In the genomic region with DNA sequence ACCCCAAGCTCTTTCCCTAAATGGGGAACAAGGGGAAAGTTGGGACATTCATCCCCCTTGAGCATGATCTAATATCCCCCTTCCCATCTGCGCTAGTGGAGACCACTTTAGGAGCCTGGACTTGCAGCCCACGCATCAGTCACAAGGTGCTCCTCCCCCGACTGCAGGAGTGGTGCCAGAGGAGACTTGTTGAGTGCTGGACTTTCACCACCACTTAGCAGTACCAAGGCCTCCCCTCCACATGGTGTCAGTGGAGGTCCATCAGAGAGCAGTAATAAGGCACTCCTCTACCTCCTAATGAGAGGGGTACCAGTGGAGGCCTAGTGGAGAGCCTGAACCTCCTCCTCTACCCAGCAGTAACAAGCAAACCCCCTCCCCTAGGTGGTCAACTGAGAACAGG, we compare ENCODE assay signal across 8 cellular contexts. TPM values are rescaled to one million over a fixed set of nuclear protein-coding genes. Genes with fewer than 3 reads are reported as not detected.
DNase-seq lines count a peak whose midpoint lies in the region; ATAC-seq and TF ChIP-seq lines count a peak whose summit lies in the region.

No MANE protein-coding gene starts in this region.

- ATAC-seq in HG03469 (IDR thresholded peaks at IDR 0.05; ENCODE audit: unreplicated experiment) = peak; percentile 72
- peak; percentile 48 to 50 for ATAC-seq in activated T-cell treated with anti-CD3 and anti-CD28 coated beads, Interleukin-2, amount 50 U/mL, for 4 hours

- H3K27ac Mint-ChIP-seq in neural crest cell (ENCODE audit: unreplicated experiment) = no peak overlapping the region

- H3K9me3 Mint-ChIP-seq in activated T-cell treated with anti-CD3 and anti-CD28 coated beads, Interleukin-2, amount 50 U/mL, for 4 hours = no peaks in the 10 kb centered on the region
- H3K9me3 Mint-ChIP-seq in neural crest cell = no peaks in the 10 kb centered on the region

- H3K4me3 Mint-ChIP-seq in activated T-cell treated with anti-CD3 and anti-CD28 coated beads, Interleukin-2, amount 50 U/mL, for 4 hours = no peak overlapping the region
- H3K4me3 Mint-ChIP-seq in neural crest cell = no peak overlapping the region

- TF ChIP-seq CTCF in neural crest cell (conservative IDR thresholded peaks at IDR 0.05) = peak; percentile 25

- DNase-seq in stimulated activated naive CD4-positive, alpha-beta T cell treated with Interleukin-2 at 50 U/mL for 16 hours (lab: John Stamatoyannopoulos, UW) = peak; percentile 5
- DNase-seq in stimulated activated naive CD4-positive, alpha-beta T cell (lab: John Stamatoyannopoulos, UW) = no peak
- DNase-seq in activated T-cell treated with anti-CD3 and anti-CD28 coated beads, Interleukin-2, amount 50 U/mL, for 4 hours = peak; percentile 11
- DNase-seq in neural crest cell (ENCODE audit: low read depth, low spot score) = no peak
- DNase-seq in HK-2 (ENCODE audit: unreplicated experiment) = no peak
- DNase-seq in cerebellum (ENCODE audit: low spot score) = no peak
- DNase-seq in GOT3 (lab: John Stamatoyannopoulos, UW) = no peak

- H3K27me3 Mint-ChIP-seq in activated T-cell treated with anti-CD3 and anti-CD28 coated beads, Interleukin-2, amount 50 U/mL, for 4 hours (ENCODE audit: low read depth) = peaks cover 2% of the 10 kb centered on the region
- no peaks in the 10 kb centered on the region for H3K27me3 Mint-ChIP-seq in neural crest cell (ENCODE audit: low read depth)

- no peaks in the 10 kb centered on the region for H3K4me1 Mint-ChIP-seq in activated T-cell treated with anti-CD3 and anti-CD28 coated beads, Interleukin-2, amount 50 U/mL, for 4 hours (ENCODE audit: low read depth)
- H3K4me1 Mint-ChIP-seq in neural crest cell = peaks cover 8% of the 10 kb centered on the region

- H3K36me3 Mint-ChIP-seq in activated T-cell treated with anti-CD3 and anti-CD28 coated beads, Interleukin-2, amount 50 U/mL, for 4 hours (ENCODE audit: insufficient read depth) = peaks cover 2% of the 10 kb centered on the region
- no peaks in the 10 kb centered on the region for H3K36me3 Mint-ChIP-seq in neural crest cell (ENCODE audit: low read depth)

RNA-seq across cellular contexts. Expression of a gene that starts 22.5 kb away (rescaled TPM):
- total RNA-seq in activated T-cell treated with anti-CD3 and anti-CD28 coated beads, Interleukin-2, amount 50 U/mL, for 4 hours = 1 to 10 TPM; 3.0 to 3.3 (median 3.2) TPM
- total RNA-seq in neural crest cell = 10.1 and 10.7 TPM in 2 replicates
- total RNA-seq in cerebellum = 19.7 TPM

RNA-seq across cellular contexts. Expression of a gene that starts 22.7 kb away (rescaled TPM):
- 10 to 100 TPM in 1 of 3 donors, 1 to 10 TPM in 2; 7.8 to 10.0 (median 9.6) TPM for total RNA-seq in activated T-cell treated with anti-CD3 and anti-CD28 coated beads, Interleukin-2, amount 50 U/mL, for 4 hours
- total RNA-seq in neural crest cell = 7.9 and 8.4 TPM in 2 replicates
- 17.0 TPM for total RNA-seq in cerebellum

Comparison
In these comparisons a context has a peak if more than half of its experiments do, and no peak if none do; other contexts are left out.
1. DNase-seq: peak in stimulated activated naive CD4-positive, alpha-beta T cell treated with Interleukin-2 at 50 U/mL for 16 hours (single experiment) and activated T-cell treated with anti-CD3 and anti-CD28 coated beads, Interleukin-2, amount 50 U/mL, for 4 hours (single experiment); none in stimulated activated naive CD4-positive, alpha-beta T cell (0 of 6), neural crest cell (single experiment), HK-2 (single experiment), cerebellum (single experiment) and GOT3 (single experiment).